38 cellular contexts compared by ENCODE assay signal in the genomic region with DNA sequence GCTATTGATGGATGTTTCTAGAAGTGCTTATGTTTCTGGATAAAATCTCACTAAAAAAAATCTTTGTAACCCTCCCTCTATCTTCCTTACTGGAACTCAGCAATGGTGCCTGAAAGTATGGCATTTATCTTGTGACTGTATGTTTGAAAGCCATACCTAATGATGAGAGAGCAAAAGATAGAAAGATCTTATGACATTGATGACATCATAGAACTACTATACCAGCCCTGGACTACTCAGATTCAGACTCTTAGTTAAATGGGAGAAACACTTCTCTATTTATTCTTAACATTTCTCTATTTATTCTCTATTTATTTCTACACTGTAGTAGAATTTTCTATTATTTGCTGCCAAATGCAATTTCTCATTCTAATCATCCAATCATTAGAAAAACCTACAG. TPM values are rescaled to one million over a fixed set of nuclear protein-coding genes. Genes with fewer than 3 reads are reported as not detected.
"Had no signal": no experiment of that assay in that cellular context is flagged by ENCODE, and none has a peak within 500 bp of the region (broad histone marks: within the 10 kb centered on the region; RNA-seq: fewer than 3 reads in every experiment).

No MANE protein-coding gene starts in this region.

- H3K27me3 ChIP-seq: adrenal gland, ascending aorta, body of pancreas, brain microvascular endothelial cell, cardiac muscle cell had no signal

- H3K9me3 ChIP-seq: ascending aorta, body of pancreas, breast epithelium had no signal

- DNase-seq: activated effector memory CD4-positive, alpha-beta T cell treated with anti-CD3 and anti-CD28 coated beads, Interleukin-2, amount 50 U/mL, for 16 hours; activated effector memory CD4-positive, alpha-beta T cell treated with Interleukin-2 at 50 U/mL for 16 hours; activated gamma-delta T cell; activated gamma-delta T cell treated with Interleukin-2 at 50 U/mL for 16 hours; activated naive CD4-positive, alpha-beta T cell; activated naive CD4-positive, alpha-beta T cell treated with anti-CD3 and anti-CD28 coated beads for 36 hours; activated naive CD4-positive, alpha-beta T cell treated with anti-CD3 and anti-CD28 coated beads, Interleukin-2, amount 10 ng/mL, durations not matched to agents 7 days and 5 days; activated naive CD4-positive, alpha-beta T cell treated with anti-CD3 and anti-CD28 coated beads, Interleukin-2, amount 50 U/mL, for 16 hours; activated naive CD4-positive, alpha-beta T cell treated with Interleukin-2 at 50 U/mL for 16 hours; activated naive CD8-positive, alpha-beta T cell treated with anti-CD3 and anti-CD28 coated beads for 36 hours; activated naive CD8-positive, alpha-beta T cell treated with anti-CD3 and anti-CD28 coated beads, Interleukin-2, amount 10 ng/mL, durations not matched to agents 7 days and 5 days; activated naive CD8-positive, alpha-beta T cell treated with anti-CD3 and anti-CD28 coated beads, Interleukin-2, amount 50 U/mL, for 24 hours; activated T-cell treated with anti-CD3 and anti-CD28 coated beads, Interleukin-2, amount 50 U/mL, for 24 hours; activated T-cell treated with anti-CD3 and anti-CD28 coated beads, Interleukin-2, amount 50 U/mL, for 4 hours; activated T-cell treated with anti-CD3 and anti-CD28 coated beads, Interleukin-2, amount 50 U/mL, for 48 hours; activated T-cell treated with anti-CD3 and anti-CD28 coated beads, Interleukin-2, amount 50 U/mL, for 72 hours; adrenal gland; amniotic stem cell; amygdala; anterior cingulate cortex; aorta; body of pancreas; brain microvascular endothelial cell; caudate nucleus; central memory CD4-positive, alpha-beta T cell; cerebellar nuclear complex had no signal

- FAIRE-seq: astrocyte, bronchial epithelial cell had no signal

- ATAC-seq: activated naive CD4-positive, alpha-beta T cell treated with anti-CD3 and anti-CD28 coated beads, Interleukin-2, amount 50 U/mL, for 72 hours; activated naive CD8-positive, alpha-beta T cell treated with anti-CD3 and anti-CD28 coated beads, Interleukin-2, amount 50 U/mL, for 24 hours; activated T-cell treated with anti-CD3 and anti-CD28 coated beads, Interleukin-2, amount 50 U/mL, for 4 hours; activated T-cell treated with anti-CD3 and anti-CD28 coated beads, Interleukin-2, amount 50 U/mL, for 72 hours; activated T-helper 17 cell treated with anti-CD3 and anti-CD28 coated beads, Interleukin-2, amount 50 U/mL, for 72 hours; body of pancreas had no signal

- H3K4me1 ChIP-seq: adrenal gland, ascending aorta, body of pancreas, breast epithelium had no signal

- H3K36me3 ChIP-seq: adrenal gland, ascending aorta, brain microvascular endothelial cell, breast epithelium, cardiac muscle cell had no signal

- H3K4me3 ChIP-seq: adrenal gland, ascending aorta, body of pancreas, breast epithelium, cardiac muscle cell had no signal

- H3K27ac ChIP-seq: adrenal gland, ascending aorta, body of pancreas, brain microvascular endothelial cell, breast epithelium, cardiac muscle cell had no signal

RNA-seq across cellular contexts. Expression of a gene that starts 32.7 kb away (rescaled TPM):
- total RNA-seq: activated naive CD4-positive, alpha-beta T cell treated with anti-CD3 and anti-CD28 coated beads for 36 hours; activated naive CD4-positive, alpha-beta T cell treated with anti-CD3 and anti-CD28 coated beads, Interleukin-2, amount 50 U/mL, for 72 hours; activated naive CD8-positive, alpha-beta T cell treated with anti-CD3 and anti-CD28 coated beads for 36 hours; activated naive CD8-positive, alpha-beta T cell treated with anti-CD3 and anti-CD28 coated beads, Interleukin-2, amount 10 ng/mL, durations not matched to agents 7 days and 5 days; activated T-cell treated with anti-CD3 and anti-CD28 coated beads, Interleukin-2, amount 50 U/mL, for 4 hours; activated T-cell treated with anti-CD3 and anti-CD28 coated beads, Interleukin-2, amount 50 U/mL, for 72 hours; activated T-helper 1 cell treated with anti-CD3 and anti-CD28 coated beads, Interleukin-12 subunit alpha, Interleukin-12 subunit beta, Interleukin-2, Interleukin-4 antibody, amounts not matched to agents 30 ng/mL and 10 ng/mL and 1 ng/mL, durations not matched to agents 14 hours and 24 hours and 36 hours; activated T-helper 17 cell treated with anti-CD3 and anti-CD28 coated beads, Interleukin-2, amount 50 U/mL, for 72 hours; activated T-helper 2 cell treated with anti-CD3 and anti-CD28 coated beads, Interferon-gamma antibody, Interleukin-2, Interleukin-4, amounts not matched to agents 10 μg/mL and 5 μg/mL and 100 μg/mL, durations not matched to agents 14 hours and 24 hours and 36 hours; adrenal gland; aorta; ascending aorta; astrocyte; body of pancreas; bronchial epithelial cell; cardiac muscle cell; cardiac septum; cerebellum; chondrocyte had no signal
- polyA plus RNA-seq: aorta, cardiac muscle cell had no signal
